25 cellular contexts compared by ENCODE assay signal in genomic region chr13:20769834-20770233, GRCh38. TPM values are rescaled to one million over a fixed set of nuclear protein-coding genes. Genes with fewer than 3 reads are reported as not detected.
DNase-seq lines count a peak whose midpoint lies in the region; ATAC-seq, FAIRE-seq and TF ChIP-seq lines count a peak whose summit lies in the region.
"Had no signal": no experiment of that assay in that cellular context is flagged by ENCODE, and none has a peak within 500 bp of the region (broad histone marks: within the 10 kb centered on the region; RNA-seq: fewer than 3 reads in every experiment).

No MANE protein-coding gene starts in this region.

- H3K4me3 Mint-ChIP-seq in CD8-positive, alpha-beta T cell: no peak overlapping the region
- no peak overlapping the region for H3K4me3 Mint-ChIP-seq in central memory CD8-positive, alpha-beta T cell
- no peak overlapping the region for H3K4me3 Mint-ChIP-seq in progenitor cell of endocrine pancreas (ENCODE audit: low read depth)
- H3K4me3 Mint-ChIP-seq: H9, HFFc6 had no signal

- peak overlapping the region; percentile 41 for H3K27ac Mint-ChIP-seq in CD8-positive, alpha-beta T cell
- H3K27ac Mint-ChIP-seq in central memory CD8-positive, alpha-beta T cell (ENCODE audit: low read depth): peak overlapping the region; percentile 45
- peak overlapping the region; percentile 76 for H3K27ac Mint-ChIP-seq in progenitor cell of endocrine pancreas
- H3K27ac Mint-ChIP-seq: H9, HFFc6 had no signal

- H3K4me3 ChIP-seq in CD8-positive, alpha-beta T cell (ENCODE audit: low read depth, low read length): no peak overlapping the region
- H3K4me3 ChIP-seq in kidney (ENCODE audit: low read length in 2 of 2): no peak overlapping the region
- H3K4me3 ChIP-seq in HepG2 (replicated peaks in 1 of 3; ENCODE audit: insufficient read depth in 1 of 3, low read depth in 2 of 3, low read length in 3 of 3): no peak overlapping the region
- H3K4me3 ChIP-seq: BLaER1 treated with 17β-estradiol and CSF1 and Interleukin-3, amounts not matched to agents 10 nM and 100 nM; GM23248 had no signal

- TF ChIP-seq CTCF in CD8-positive, alpha-beta T cell (IDR thresholded peaks at IDR 0.05): no peak
- TF ChIP-seq CTCF in progenitor cell of endocrine pancreas (IDR thresholded peaks at IDR 0.05; ENCODE audit: unreplicated experiment) (no peak), kidney (IDR thresholded peaks at IDR 0.05; ENCODE audit: borderline replicate concordance, extremely low read depth, insufficient read depth) (no peak), HepG2 (CRISPR knock-in tag; IDR thresholded peaks at IDR 0.05) (no peak)

- no peak for TF ChIP-seq POLR2A in HepG2 (IDR thresholded peaks at IDR 0.05; ENCODE audit: insufficient read depth in 1 of 2, low read depth in 2 of 2, low read length in 2 of 2)

- no peak overlapping the region for H2AFZ ChIP-seq in HepG2 (ENCODE audit: low read length)
- H2AFZ ChIP-seq: GM23248 had no signal

- 94% methylated on average over 1 of the region's 1 CpG for WGBS in HepG2 (ENCODE audit: low lambda C conversion rate)

- H3K9me3 Mint-ChIP-seq in CD8-positive, alpha-beta T cell: peaks cover 19% of the 10 kb centered on the region
- H3K9me3 Mint-ChIP-seq in central memory CD8-positive, alpha-beta T cell: peaks cover 15% of the 10 kb centered on the region
- H3K9me3 Mint-ChIP-seq in progenitor cell of endocrine pancreas (ENCODE audit: low read depth): peaks cover 29% of the 10 kb centered on the region

- H3K36me3 Mint-ChIP-seq in CD8-positive, alpha-beta T cell: peaks cover 42% of the 10 kb centered on the region
- peaks cover 20% of the 10 kb centered on the region for H3K36me3 Mint-ChIP-seq in central memory CD8-positive, alpha-beta T cell (ENCODE audit: insufficient read depth)
- H3K36me3 Mint-ChIP-seq in progenitor cell of endocrine pancreas (ENCODE audit: insufficient read depth): peaks cover 36% of the 10 kb centered on the region

- no peak overlapping the region for H3K27ac ChIP-seq in CD8-positive, alpha-beta T cell (ENCODE audit: low read depth, low read length)
- H3K27ac ChIP-seq in kidney (ENCODE audit: low read depth in 2 of 2, low read length in 2 of 2) (no peak overlapping the region), HepG2 (ENCODE audit: extremely low read length, insufficient read depth, low read length) (no peak overlapping the region)
- H3K27ac ChIP-seq: BLaER1 treated with 17β-estradiol and CSF1 and Interleukin-3, amounts not matched to agents 10 nM and 100 nM; GM23248 had no signal

- H3K4me1 ChIP-seq in CD8-positive, alpha-beta T cell (ENCODE audit: insufficient read depth, low read length): peaks cover 20% of the 10 kb centered on the region
- H3K4me1 ChIP-seq in kidney (ENCODE audit: control insufficient read depth in 1 of 2, insufficient read depth in 1 of 2, low read depth in 1 of 2, low read length in 2 of 2) (peaks cover 5 to 7% of the 10 kb centered on the region in 2 donors), HepG2 (ENCODE audit: insufficient read depth, low read length) (peaks cover 41% of the 10 kb centered on the region)

- peaks cover 14% of the 10 kb centered on the region for H3K79me2 ChIP-seq in HepG2 (ENCODE audit: insufficient read depth, low read length)

- DNase-seq in DMS79 treated with DMSO at 0.1 percent for 48 hours (lab: John Stamatoyannopoulos, UW) (peak; percentile 1), DMS79 (lab: John Stamatoyannopoulos, UW) (no peak), progenitor cell of endocrine pancreas (ENCODE audit: low spot score, unreplicated experiment) (no peak), kidney (no peak), NAMALWA (ENCODE audit: low spot score) (no peak), HepG2 (ENCODE audit: low spot score) (no peak)
- no peak for DNase-seq in CD8-positive, alpha-beta T cell
- DNase-seq in central memory CD8-positive, alpha-beta T cell (ENCODE audit: low spot score in 2 of 2): no peak
- DNase-seq: 8988T; Calu3; CD8-positive, alpha-beta memory T cell; DMS153; GM23248; H9; HFFc6; KBM-7; NCI-H1105; NCI-H2029; NCI-H226; NCI-H524; NCI-H774; NK-92 treated with Interleukin-12 subunit alpha and Interleukin-12 subunit beta, amount 100 ng/mL, for 24 hours; SIG-M5; SK-N-SH had no signal

- peaks cover 29% of the 10 kb centered on the region for H3K4me1 Mint-ChIP-seq in CD8-positive, alpha-beta T cell (ENCODE audit: low read depth)
- H3K4me1 Mint-ChIP-seq in central memory CD8-positive, alpha-beta T cell: peaks cover 31% of the 10 kb centered on the region
- H3K4me1 Mint-ChIP-seq in progenitor cell of endocrine pancreas (ENCODE audit: low read depth): peaks cover 11% of the 10 kb centered on the region

- H4K20me1 ChIP-seq in HepG2 (ENCODE audit: insufficient read depth, low read length): no peaks in the 10 kb centered on the region
- H4K20me1 ChIP-seq: BLaER1 treated with 17β-estradiol and CSF1 and Interleukin-3, amounts not matched to agents 10 nM and 100 nM had no signal

- intact Hi-C loops in CD8-positive, alpha-beta T cell (cut with DNase I, micrococcal nuclease): loop anchor here (5.0 to 10.0 kb wide), 9 partner anchors 57 to 905 kb away; partner anchors contain the start of genes IFT88 (in 2 of the 2), CRYL1 (in 1 of the 2), MICU2 (in 1 of the 2) and MRPL57 (in 1 of the 2)
- intact Hi-C loops in kidney (cut with DNase I) (no loop called here), HepG2 (cut with micrococcal nuclease; ENCODE audit: unreplicated experiment) (loop anchor here (5.0 kb wide), 1 partner anchor 273 kb away; no protein-coding TSS in a partner anchor)

- TF ChIP-seq RAD21 in HepG2 (CRISPR knock-in tag; IDR thresholded peaks at IDR 0.05): no peak

- peaks cover 7% of the 10 kb centered on the region for H3K9me3 ChIP-seq in CD8-positive, alpha-beta T cell (ENCODE audit: low read length)
- H3K9me3 ChIP-seq in kidney (ENCODE audit: control insufficient read depth in 1 of 2, low read length in 2 of 2): no peaks in the 10 kb centered on the region
- no peaks in the 10 kb centered on the region; the same call in 1 of the 2 replicates for H3K9me3 ChIP-seq in HepG2 (ENCODE audit: low read length)

- H3K9ac ChIP-seq in kidney (ENCODE audit: low read length in 2 of 2) (no peak overlapping the region), HepG2 (ENCODE audit: insufficient read depth, low read depth, low read length) (no peak overlapping the region)
- H3K9ac ChIP-seq: BLaER1 treated with 17β-estradiol and CSF1 and Interleukin-3, amounts not matched to agents 10 nM and 100 nM; GM23248; SK-N-SH had no signal

- TF ChIP-seq EP300 in HepG2 (IDR thresholded peaks at IDR 0.05; ENCODE audit: low read depth in 2 of 2, low read length in 2 of 2): no peak
- TF ChIP-seq EP300 in HepG2 (CRISPR knock-in tag; IDR thresholded peaks at IDR 0.05; ENCODE audit: borderline replicate concordance): no peak

- CTCF ChIA-PET in CD8-positive, alpha-beta T cell (lab: Charles Lee): interaction anchor here (1.3 kb wide), 1 partner anchor 37 kb away, joined by 3 read pairs; no protein-coding TSS in a partner anchor
- CTCF ChIA-PET in HepG2 (lab: Yijun Ruan, JAX; ENCODE audit: low intra/inter-chr PET ratio, low total read pairs): no interaction called here

- BruUV-seq in HepG2 (replicated peaks; lab: Mats Ljungman, UMichigan): no TSS peak

- H3K27me3 Mint-ChIP-seq in CD8-positive, alpha-beta T cell (ENCODE audit: low read depth): no peaks in the 10 kb centered on the region
- no peaks in the 10 kb centered on the region for H3K27me3 Mint-ChIP-seq in central memory CD8-positive, alpha-beta T cell
- no peaks in the 10 kb centered on the region for H3K27me3 Mint-ChIP-seq in progenitor cell of endocrine pancreas
- H3K27me3 Mint-ChIP-seq: CD8-positive, alpha-beta memory T cell had no signal

- in situ Hi-C loops in HepG2 (cut with HindIII; ENCODE audit: extremely low pct_ligation_motif_present, low pct_unique_long_range_greater_than_20kb): no loop called here

- H3K4me2 ChIP-seq in HepG2 (ENCODE audit: low read depth, low read length): no peak overlapping the region
- H3K4me2 ChIP-seq: SK-N-SH had no signal

- H3K36me3 ChIP-seq in CD8-positive, alpha-beta T cell (ENCODE audit: insufficient read depth, low read length): no peaks in the 10 kb centered on the region
- H3K36me3 ChIP-seq in kidney (ENCODE audit: control insufficient read depth in 1 of 2, insufficient read depth in 2 of 2, low read length in 2 of 2) (no peaks in the 10 kb centered on the region), HepG2 (replicated peaks in 1 of 2; ENCODE audit: control insufficient read depth in 1 of 2, insufficient read depth in 2 of 2, low read length in 2 of 2) (no peaks in the 10 kb centered on the region)

- H3K27me3 ChIP-seq in CD8-positive, alpha-beta T cell (ENCODE audit: insufficient read depth, low read length): no peaks in the 10 kb centered on the region
- H3K27me3 ChIP-seq in HepG2 (ENCODE audit: control insufficient read depth in 1 of 2, insufficient read depth in 2 of 2, low read length in 2 of 2): no peaks in the 10 kb centered on the region
- H3K27me3 ChIP-seq: BLaER1 treated with 17β-estradiol and CSF1 and Interleukin-3, amounts not matched to agents 10 nM and 100 nM had no signal

- ATAC-seq in CD8-positive, alpha-beta T cell: no peak
- no peak for ATAC-seq in central memory CD8-positive, alpha-beta T cell (replicated peaks; ENCODE audit: extremely low read depth, poor library complexity, severe bottlenecking)
- ATAC-seq in HepG2: no peak

- POLR2A ChIA-PET in CD8-positive, alpha-beta T cell (lab: Charles Lee): interaction anchor here (0.5 kb wide), 1 partner anchor 1905 kb away, joined by 3 read pairs; no protein-coding TSS in a partner anchor
- POLR2A ChIA-PET in HepG2 (lab: Yijun Ruan, JAX): no interaction called here

- no peak for FAIRE-seq in kidney (lab: Jason Lieb, UNC)
- FAIRE-seq in HepG2 (lab: Jason Lieb, UNC): no peak

RNA-seq across cellular contexts. Expression of gene EEF1AKMT1, which starts 3.9 kb away (rescaled TPM):
- total RNA-seq in CD8-positive, alpha-beta T cell: 1 to 10 TPM; 1.5 to 2.4 TPM
- total RNA-seq in progenitor cell of endocrine pancreas: 10.7 and 12.9 TPM in 2 replicates
- 10.7 TPM for total RNA-seq in kidney
- polyA plus RNA-seq in kidney (ENCODE audit: insufficient read depth, low read depth, low replicate concordance): 16.6 TPM
- 16.1 and 23.5 TPM in 2 replicates for total RNA-seq in HepG2 (2016; rRNA removed; fragmentation: Illumina TruSeq; extraction: Trizol)
- total RNA-seq in HepG2 (2016; cell fraction: cytosol; rRNA removed; fragmentation: Illumina TruSeq; extraction: Trizol; ENCODE audit: low read depth): 10.4 and 11.3 TPM in 2 replicates
- total RNA-seq in HepG2 (2016; cell fraction: insoluble cytoplasmic fraction; rRNA removed; fragmentation: Illumina TruSeq; extraction: Trizol): 17.2 and 23.4 TPM in 2 replicates
- total RNA-seq in HepG2 (2016; cell fraction: membrane; rRNA removed; fragmentation: Illumina TruSeq; extraction: Trizol): 11.2 and 13.3 TPM in 2 replicates
- 5.8 and 7.0 TPM in 2 replicates for total RNA-seq in HepG2 (2016; cell fraction: nucleus; rRNA removed; fragmentation: Illumina TruSeq; extraction: Trizol)
- 4.9 and 6.0 TPM in 2 replicates for polyA plus RNA-seq in HepG2 (2011; rRNA removed)
- 3.7 and 5.7 TPM in 2 replicates for polyA plus RNA-seq in HepG2 (2011; cell fraction: cytosol; rRNA removed)
- 2.5 and 3.8 TPM in 2 replicates for polyA plus RNA-seq in HepG2 (2011; cell fraction: nucleus; rRNA removed)
- 8.9 and 9.5 TPM in 2 replicates for polyA plus RNA-seq in HepG2 (2012)
- polyA plus RNA-seq in HepG2 (2016; cell fraction: cytosol; fragmentation: Illumina TruSeq; extraction: Trizol; ENCODE audit: low read depth): 9.6 and 10.7 TPM in 2 replicates
- polyA plus RNA-seq in HepG2 (2016; cell fraction: insoluble cytoplasmic fraction; fragmentation: Illumina TruSeq; extraction: Trizol; ENCODE audit: low read depth): 28.0 and 28.9 TPM in 2 replicates
- polyA plus RNA-seq in HepG2 (2016; cell fraction: membrane; fragmentation: Illumina TruSeq; extraction: Trizol; ENCODE audit: low read depth): 10.6 and 13.7 TPM in 2 replicates
- 10.0 and 13.0 TPM in 2 replicates for polyA plus RNA-seq in HepG2 (2016; cell fraction: nucleus; fragmentation: Illumina TruSeq; extraction: Trizol; ENCODE audit: insufficient read depth, low read depth)
- 1.2 and 2.8 TPM in 2 replicates for polyA minus RNA-seq in HepG2 (2011; rRNA and poly(A)+ RNA removed; ENCODE audit: low replicate concordance)
- 1.6 and 4.0 TPM in 2 replicates for polyA minus RNA-seq in HepG2 (2011; cell fraction: cytosol; rRNA and poly(A)+ RNA removed)
- polyA minus RNA-seq in HepG2 (2011; cell fraction: nucleus; rRNA and poly(A)+ RNA removed): 5.5 and 6.7 TPM in 2 replicates
